In genomic region chr12:32063796-32064195, GRCh38 we compare ENCODE assay signal across 1 cellular context.
TF ChIP-seq lines count a peak whose summit lies in the region.

No MANE protein-coding gene starts in this region.

TF ChIP-seq in SK-N-SH treated with all-trans-retinoic acid at 6 μM for 48 hours, 23 proteins besides CTCF, POLR2A, EP300 and RAD21 (continued from another document):
- TF ChIP-seq CREB5 (CRISPR knock-in tag; IDR thresholded peaks at IDR 0.05; ENCODE audit: low read depth) = no peak
- no peak for TF ChIP-seq RARB (CRISPR knock-in tag; IDR thresholded peaks at IDR 0.05)
TF ChIP-seq in SK-N-SH treated with all-trans-retinoic acid at 6 μM for 48 hours: peak in this region for 0.
